In the genomic region with DNA sequence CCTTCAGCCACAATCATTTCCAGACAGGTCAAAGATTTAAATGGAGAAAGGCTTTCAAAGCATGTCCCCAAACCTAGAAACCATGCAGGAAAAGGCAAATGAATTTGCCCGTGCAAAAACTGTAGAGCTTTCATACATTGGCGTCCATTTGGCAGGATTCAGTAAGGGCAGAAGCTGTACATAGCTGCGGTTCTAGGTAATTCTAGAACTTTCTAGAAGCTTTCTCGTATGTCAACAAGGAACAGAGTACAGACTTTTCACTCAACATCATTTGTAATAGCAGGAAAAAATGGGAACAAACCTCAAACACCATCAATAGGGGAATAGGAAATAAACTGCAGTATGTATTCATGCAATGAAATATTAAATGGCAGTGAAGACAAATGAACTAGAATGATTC, we compare ENCODE assay signal across 11 cellular contexts. TPM values are rescaled to one million over a fixed set of nuclear protein-coding genes. Genes with fewer than 3 reads are reported as not detected.
A peak's percentile ranks its signal among the peaks of the same experiment; 100 is the strongest.
DNase-seq lines count a peak whose midpoint lies in the region; ATAC-seq and TF ChIP-seq lines count a peak whose summit lies in the region.
"Had no signal": no experiment of that assay in that cellular context is flagged by ENCODE, and none has a peak within 500 bp of the region (broad histone marks: within the 10 kb centered on the region; RNA-seq: fewer than 3 reads in every experiment).

No MANE protein-coding gene starts in this region.

- ATAC-seq in activated naive CD8-positive, alpha-beta T cell treated with anti-CD3 and anti-CD28 coated beads, Interleukin-2, amount 10 ng/mL, durations not matched to agents 7 days and 5 days (ENCODE audit: low read depth), result no peak
- ATAC-seq in natural killer cell (no peak), omental fat pad (ENCODE audit: low FRiP score) (no peak)

- intact Hi-C loops in CD14-positive monocyte (cut with micrococcal nuclease), result no loop called here
- intact Hi-C loops in natural killer cell (cut with micrococcal nuclease), result no loop called here

- peak overlapping the region; percentile 89; the same call in 1 of the 2 replicates for H3K27ac ChIP-seq in DOHH2 (ENCODE audit: low read depth, low read length)
- H3K27ac ChIP-seq: C4-2B had no signal

- H3F3A ChIP-seq in DOHH2 (ENCODE audit: control insufficient read depth, insufficient read depth), result peaks cover 27% of the 10 kb centered on the region

- no peaks in the 10 kb centered on the region for H3K9me2 ChIP-seq in DOHH2 (replicated peaks; ENCODE audit: control insufficient read depth, low read length)

- peaks cover 36 to 46% of the 10 kb centered on the region in 2 donors for H3K36me3 Mint-ChIP-seq in CD14-positive monocyte
- peaks cover 30% of the 10 kb centered on the region for H3K36me3 Mint-ChIP-seq in activated naive CD8-positive, alpha-beta T cell treated with anti-CD3 and anti-CD28 coated beads, Interleukin-2, amount 10 ng/mL, durations not matched to agents 7 days and 5 days
- H3K36me3 Mint-ChIP-seq in natural killer cell, result no peaks in the 10 kb centered on the region

- H3K27me3 Mint-ChIP-seq in CD14-positive monocyte (ENCODE audit: low read depth in 3 of 3), result peaks cover 0 to 1% (median 0%) of the 10 kb centered on the region in 3 donors
- H3K27me3 Mint-ChIP-seq in activated naive CD8-positive, alpha-beta T cell treated with anti-CD3 and anti-CD28 coated beads, Interleukin-2, amount 10 ng/mL, durations not matched to agents 7 days and 5 days, result no peaks in the 10 kb centered on the region
- H3K27me3 Mint-ChIP-seq in natural killer cell (ENCODE audit: low read depth in 2 of 2), result no peaks in the 10 kb centered on the region

- H3K4me2 ChIP-seq in DOHH2 (ENCODE audit: low read length), result no peak overlapping the region

- H3K4me3 ChIP-seq in DOHH2 (ENCODE audit: low read length), result no peak overlapping the region

- H3K4me3 Mint-ChIP-seq in CD14-positive monocyte (no peak overlapping the region), natural killer cell (peak overlapping the region; percentile 80)
- no peak overlapping the region for H3K4me3 Mint-ChIP-seq in activated naive CD8-positive, alpha-beta T cell treated with anti-CD3 and anti-CD28 coated beads, Interleukin-2, amount 10 ng/mL, durations not matched to agents 7 days and 5 days

- H3K36me3 ChIP-seq in DOHH2 (ENCODE audit: control insufficient read depth, low read length), result no peaks in the 10 kb centered on the region

- no peaks in the 10 kb centered on the region for H3K79me2 ChIP-seq in DOHH2 (ENCODE audit: control insufficient read depth, low read length)

- POLR2A ChIA-PET in activated naive CD8-positive, alpha-beta T cell treated with anti-CD3 and anti-CD28 coated beads, Interleukin-2, amount 10 ng/mL, durations not matched to agents 7 days and 5 days (lab: Charles Lee), result interaction anchor here (1.1 to 1.5 kb wide), 3 partner anchors 10 to 91 kb away, joined by 3 to 9 read pairs (median 4); a partner anchor contains a TSS

- H4K20me1 ChIP-seq in DOHH2 (ENCODE audit: control insufficient read depth, insufficient read depth, low read depth, low read length), result no peaks in the 10 kb centered on the region

- no peaks in the 10 kb centered on the region for H3K9me3 ChIP-seq in DOHH2 (ENCODE audit: control insufficient read depth, insufficient read depth, low read length)

- H3K27me3 ChIP-seq in DOHH2 (ENCODE audit: control insufficient read depth, low read length), result no peaks in the 10 kb centered on the region

- H3K27ac Mint-ChIP-seq in CD14-positive monocyte, result peak overlapping the region; percentile 98 to 100 (median 99)
- H3K27ac Mint-ChIP-seq in activated naive CD8-positive, alpha-beta T cell treated with anti-CD3 and anti-CD28 coated beads, Interleukin-2, amount 10 ng/mL, durations not matched to agents 7 days and 5 days, result peak overlapping the region; percentile 97
- peak overlapping the region; percentile 100 for H3K27ac Mint-ChIP-seq in natural killer cell

- H3K9me3 Mint-ChIP-seq in CD14-positive monocyte, result peaks cover 0 to under 1% (median 0%) of the 10 kb centered on the region in 7 donors
- no peaks in the 10 kb centered on the region for H3K9me3 Mint-ChIP-seq in activated naive CD8-positive, alpha-beta T cell treated with anti-CD3 and anti-CD28 coated beads, Interleukin-2, amount 10 ng/mL, durations not matched to agents 7 days and 5 days
- H3K9me3 Mint-ChIP-seq in natural killer cell, result no peaks in the 10 kb centered on the region

- H3K4me1 ChIP-seq in DOHH2 (ENCODE audit: control insufficient read depth, low read length), result peaks cover 98% of the 10 kb centered on the region

- TF ChIP-seq CTCF in CD14-positive monocyte (IDR thresholded peaks at IDR 0.05) (no peak), DOHH2 (IDR thresholded peaks at IDR 0.05; ENCODE audit: low read depth, low read length, poor library complexity, severe bottlenecking) (no peak), natural killer cell (IDR thresholded peaks at IDR 0.05) (no peak), omental fat pad (IDR thresholded peaks at IDR 0.05) (no peak)

- H3K4me1 Mint-ChIP-seq in CD14-positive monocyte, result peaks cover 76% of the 10 kb centered on the region
- peaks cover 64% of the 10 kb centered on the region for H3K4me1 Mint-ChIP-seq in activated naive CD8-positive, alpha-beta T cell treated with anti-CD3 and anti-CD28 coated beads, Interleukin-2, amount 10 ng/mL, durations not matched to agents 7 days and 5 days
- peaks cover 90 to 95% of the 10 kb centered on the region in 2 donors for H3K4me1 Mint-ChIP-seq in natural killer cell

- DNase-seq in CD14-positive monocyte (ENCODE audit: low spot score) (no peak), natural killer cell (no peak), T1000 (lab: John Stamatoyannopoulos, UW) (no peak), omental fat pad (ENCODE audit: low spot score) (no peak), amniotic stem cell (lab: John Stamatoyannopoulos, UW) (no peak)
- DNase-seq in activated naive CD8-positive, alpha-beta T cell treated with anti-CD3 and anti-CD28 coated beads, Interleukin-2, amount 10 ng/mL, durations not matched to agents 7 days and 5 days, result no peak
- DNase-seq: GDM1, NCI-H1694 treated with DMSO at 0.1 percent for 48 hours, occipital lobe had no signal

RNA-seq across cellular contexts. Expression of a gene that starts 11.1 kb away (rescaled TPM):
- 1 to 10 TPM in 1 of 2 donors, under 1 TPM in 1; 0.88 to 2.4 TPM for polyA plus RNA-seq in CD14-positive monocyte
- total RNA-seq in activated naive CD8-positive, alpha-beta T cell treated with anti-CD3 and anti-CD28 coated beads, Interleukin-2, amount 10 ng/mL, durations not matched to agents 7 days and 5 days, result 10 to 100 TPM; 40.5 to 41.6 TPM
- total RNA-seq in natural killer cell, result 10 to 100 TPM; 39.4 to 52.1 (median 49.9) TPM
- total RNA-seq in omental fat pad, result 10 to 100 TPM; 10.9 to 27.5 (median 17.7) TPM
